In genomic region chr1:32755810-32756159, GRCh38 we compare ENCODE assay signal across 1 cellular context.
TF ChIP-seq lines count a peak whose summit lies in the region.

No MANE protein-coding gene starts in this region.

TF ChIP-seq in GM23338, 12 proteins besides CTCF, POLR2A, EP300 and RAD21 (continued from another document):
- TF ChIP-seq, protein P1, sequence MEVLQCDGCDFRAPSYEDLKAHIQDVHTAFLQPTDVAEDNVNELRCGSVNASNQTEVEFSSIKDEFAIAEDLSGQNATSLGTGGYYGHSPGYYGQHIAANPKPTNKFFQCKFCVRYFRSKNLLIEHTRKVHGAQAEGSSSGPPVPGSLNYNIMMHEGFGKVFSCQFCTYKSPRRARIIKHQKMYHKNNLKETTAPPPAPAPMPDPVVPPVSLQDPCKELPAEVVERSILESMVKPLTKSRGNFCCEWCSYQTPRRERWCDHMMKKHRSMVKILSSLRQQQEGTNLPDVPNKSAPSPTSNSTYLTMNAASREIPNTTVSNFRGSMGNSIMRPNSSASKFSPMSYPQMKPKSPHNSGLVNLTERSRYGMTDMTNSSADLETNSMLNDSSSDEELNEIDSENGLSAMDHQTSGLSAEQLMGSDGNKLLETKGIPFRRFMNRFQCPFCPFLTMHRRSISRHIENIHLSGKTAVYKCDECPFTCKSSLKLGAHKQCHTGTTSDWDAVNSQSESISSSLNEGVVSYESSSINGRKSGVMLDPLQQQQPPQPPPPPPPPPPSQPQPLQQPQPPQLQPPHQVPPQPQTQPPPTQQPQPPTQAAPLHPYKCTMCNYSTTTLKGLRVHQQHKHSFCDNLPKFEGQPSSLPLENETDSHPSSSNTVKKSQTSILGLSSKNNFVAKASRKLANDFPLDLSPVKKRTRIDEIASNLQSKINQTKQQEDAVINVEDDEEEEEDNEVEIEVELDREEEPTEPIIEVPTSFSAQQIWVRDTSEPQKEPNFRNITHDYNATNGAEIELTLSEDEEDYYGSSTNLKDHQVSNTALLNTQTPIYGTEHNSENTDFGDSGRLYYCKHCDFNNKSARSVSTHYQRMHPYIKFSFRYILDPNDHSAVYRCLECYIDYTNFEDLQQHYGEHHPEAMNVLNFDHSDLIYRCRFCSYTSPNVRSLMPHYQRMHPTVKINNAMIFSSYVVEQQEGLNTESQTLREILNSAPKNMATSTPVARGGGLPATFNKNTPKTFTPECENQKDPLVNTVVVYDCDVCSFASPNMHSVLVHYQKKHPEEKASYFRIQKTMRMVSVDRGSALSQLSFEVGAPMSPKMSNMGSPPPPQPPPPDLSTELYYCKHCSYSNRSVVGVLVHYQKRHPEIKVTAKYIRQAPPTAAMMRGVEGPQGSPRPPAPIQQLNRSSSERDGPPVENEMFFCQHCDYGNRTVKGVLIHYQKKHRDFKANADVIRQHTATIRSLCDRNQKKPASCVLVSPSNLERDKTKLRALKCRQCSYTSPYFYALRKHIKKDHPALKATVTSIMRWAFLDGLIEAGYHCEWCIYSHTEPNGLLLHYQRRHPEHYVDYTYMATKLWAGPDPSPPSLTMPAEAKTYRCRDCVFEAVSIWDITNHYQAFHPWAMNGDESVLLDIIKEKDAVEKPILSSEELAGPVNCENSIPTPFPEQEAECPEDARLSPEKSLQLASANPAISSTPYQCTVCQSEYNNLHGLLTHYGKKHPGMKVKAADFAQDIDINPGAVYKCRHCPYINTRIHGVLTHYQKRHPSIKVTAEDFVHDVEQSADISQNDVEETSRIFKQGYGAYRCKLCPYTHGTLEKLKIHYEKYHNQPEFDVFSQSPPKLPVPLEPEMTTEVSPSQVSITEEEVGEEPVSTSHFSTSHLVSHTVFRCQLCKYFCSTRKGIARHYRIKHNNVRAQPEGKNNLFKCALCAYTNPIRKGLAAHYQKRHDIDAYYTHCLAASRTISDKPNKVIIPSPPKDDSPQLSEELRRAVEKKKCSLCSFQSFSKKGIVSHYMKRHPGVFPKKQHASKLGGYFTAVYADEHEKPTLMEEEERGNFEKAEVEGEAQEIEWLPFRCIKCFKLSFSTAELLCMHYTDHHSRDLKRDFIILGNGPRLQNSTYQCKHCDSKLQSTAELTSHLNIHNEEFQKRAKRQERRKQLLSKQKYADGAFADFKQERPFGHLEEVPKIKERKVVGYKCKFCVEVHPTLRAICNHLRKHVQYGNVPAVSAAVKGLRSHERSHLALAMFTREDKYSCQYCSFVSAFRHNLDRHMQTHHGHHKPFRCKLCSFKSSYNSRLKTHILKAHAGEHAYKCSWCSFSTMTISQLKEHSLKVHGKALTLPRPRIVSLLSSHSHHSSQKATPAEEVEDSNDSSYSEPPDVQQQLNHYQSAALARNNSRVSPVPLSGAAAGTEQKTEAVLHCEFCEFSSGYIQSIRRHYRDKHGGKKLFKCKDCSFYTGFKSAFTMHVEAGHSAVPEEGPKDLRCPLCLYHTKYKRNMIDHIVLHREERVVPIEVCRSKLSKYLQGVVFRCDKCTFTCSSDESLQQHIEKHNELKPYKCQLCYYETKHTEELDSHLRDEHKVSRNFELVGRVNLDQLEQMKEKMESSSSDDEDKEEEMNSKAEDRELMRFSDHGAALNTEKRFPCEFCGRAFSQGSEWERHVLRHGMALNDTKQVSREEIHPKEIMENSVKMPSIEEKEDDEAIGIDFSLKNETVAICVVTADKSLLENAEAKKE (CRISPR knock-in tag; IDR thresholded peaks at IDR 0.05): no peak
- no peak for TF ChIP-seq EZH2phosphoT487 (IDR thresholded peaks at IDR 0.05; ENCODE audit: unreplicated experiment)
- no peak for TF ChIP-seq CREB1 (CRISPR knock-in tag; IDR thresholded peaks at IDR 0.05; ENCODE audit: low read depth)
- TF ChIP-seq JUNB (IDR thresholded peaks at IDR 0.05; ENCODE audit: unreplicated experiment): no peak
- no peak for TF ChIP-seq ETS1 (IDR thresholded peaks at IDR 0.05)
- TF ChIP-seq, protein P2, sequence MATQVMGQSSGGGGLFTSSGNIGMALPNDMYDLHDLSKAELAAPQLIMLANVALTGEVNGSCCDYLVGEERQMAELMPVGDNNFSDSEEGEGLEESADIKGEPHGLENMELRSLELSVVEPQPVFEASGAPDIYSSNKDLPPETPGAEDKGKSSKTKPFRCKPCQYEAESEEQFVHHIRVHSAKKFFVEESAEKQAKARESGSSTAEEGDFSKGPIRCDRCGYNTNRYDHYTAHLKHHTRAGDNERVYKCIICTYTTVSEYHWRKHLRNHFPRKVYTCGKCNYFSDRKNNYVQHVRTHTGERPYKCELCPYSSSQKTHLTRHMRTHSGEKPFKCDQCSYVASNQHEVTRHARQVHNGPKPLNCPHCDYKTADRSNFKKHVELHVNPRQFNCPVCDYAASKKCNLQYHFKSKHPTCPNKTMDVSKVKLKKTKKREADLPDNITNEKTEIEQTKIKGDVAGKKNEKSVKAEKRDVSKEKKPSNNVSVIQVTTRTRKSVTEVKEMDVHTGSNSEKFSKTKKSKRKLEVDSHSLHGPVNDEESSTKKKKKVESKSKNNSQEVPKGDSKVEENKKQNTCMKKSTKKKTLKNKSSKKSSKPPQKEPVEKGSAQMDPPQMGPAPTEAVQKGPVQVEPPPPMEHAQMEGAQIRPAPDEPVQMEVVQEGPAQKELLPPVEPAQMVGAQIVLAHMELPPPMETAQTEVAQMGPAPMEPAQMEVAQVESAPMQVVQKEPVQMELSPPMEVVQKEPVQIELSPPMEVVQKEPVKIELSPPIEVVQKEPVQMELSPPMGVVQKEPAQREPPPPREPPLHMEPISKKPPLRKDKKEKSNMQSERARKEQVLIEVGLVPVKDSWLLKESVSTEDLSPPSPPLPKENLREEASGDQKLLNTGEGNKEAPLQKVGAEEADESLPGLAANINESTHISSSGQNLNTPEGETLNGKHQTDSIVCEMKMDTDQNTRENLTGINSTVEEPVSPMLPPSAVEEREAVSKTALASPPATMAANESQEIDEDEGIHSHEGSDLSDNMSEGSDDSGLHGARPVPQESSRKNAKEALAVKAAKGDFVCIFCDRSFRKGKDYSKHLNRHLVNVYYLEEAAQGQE (IDR thresholded peaks at IDR 0.05; ENCODE audit: unreplicated experiment): no peak
- no peak for TF ChIP-seq EZH2 (IDR thresholded peaks at IDR 0.05; ENCODE audit: low read depth, unreplicated experiment)
- no peak for TF ChIP-seq ZNF331 (CRISPR knock-in tag; IDR thresholded peaks at IDR 0.05; ENCODE audit: low read depth)
- TF ChIP-seq POLR2AphosphoS5 (IDR thresholded peaks at IDR 0.05; ENCODE audit: low read depth): no peak
- no peak for TF ChIP-seq ZNF114 (CRISPR knock-in tag; IDR thresholded peaks at IDR 0.05)
- TF ChIP-seq NANOG (IDR thresholded peaks at IDR 0.05; ENCODE audit: borderline replicate concordance): no peak
